Comparison of ENCODE assay signal across 1 cellular context in the genomic region with DNA sequence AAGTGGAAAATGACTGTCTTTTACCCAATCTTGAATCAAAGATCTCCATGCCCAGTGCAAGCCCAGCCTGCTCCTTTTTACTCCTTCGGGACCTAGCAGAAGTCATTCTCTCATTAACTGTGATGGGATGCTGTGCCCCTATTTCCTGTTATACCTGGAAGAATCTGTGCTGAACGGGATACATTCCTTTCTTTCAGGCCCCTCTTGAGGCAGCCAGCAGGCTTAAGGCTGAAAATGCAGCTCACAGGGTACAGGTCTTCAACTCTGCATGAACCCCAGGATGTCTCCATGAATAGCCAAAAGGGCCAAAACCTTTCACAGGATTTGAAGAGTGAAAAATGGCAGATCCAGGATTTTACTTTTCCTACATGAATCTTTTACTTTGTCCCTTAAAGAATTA.
A peak's percentile ranks its signal among the peaks of the same experiment; 100 is the strongest.
TF ChIP-seq lines count a peak whose summit lies in the region.

No MANE protein-coding gene starts in this region.

TF ChIP-seq in GM23338, 12 proteins besides CTCF, POLR2A, EP300 and RAD21 (continued from another document):
- TF ChIP-seq, protein P1, sequence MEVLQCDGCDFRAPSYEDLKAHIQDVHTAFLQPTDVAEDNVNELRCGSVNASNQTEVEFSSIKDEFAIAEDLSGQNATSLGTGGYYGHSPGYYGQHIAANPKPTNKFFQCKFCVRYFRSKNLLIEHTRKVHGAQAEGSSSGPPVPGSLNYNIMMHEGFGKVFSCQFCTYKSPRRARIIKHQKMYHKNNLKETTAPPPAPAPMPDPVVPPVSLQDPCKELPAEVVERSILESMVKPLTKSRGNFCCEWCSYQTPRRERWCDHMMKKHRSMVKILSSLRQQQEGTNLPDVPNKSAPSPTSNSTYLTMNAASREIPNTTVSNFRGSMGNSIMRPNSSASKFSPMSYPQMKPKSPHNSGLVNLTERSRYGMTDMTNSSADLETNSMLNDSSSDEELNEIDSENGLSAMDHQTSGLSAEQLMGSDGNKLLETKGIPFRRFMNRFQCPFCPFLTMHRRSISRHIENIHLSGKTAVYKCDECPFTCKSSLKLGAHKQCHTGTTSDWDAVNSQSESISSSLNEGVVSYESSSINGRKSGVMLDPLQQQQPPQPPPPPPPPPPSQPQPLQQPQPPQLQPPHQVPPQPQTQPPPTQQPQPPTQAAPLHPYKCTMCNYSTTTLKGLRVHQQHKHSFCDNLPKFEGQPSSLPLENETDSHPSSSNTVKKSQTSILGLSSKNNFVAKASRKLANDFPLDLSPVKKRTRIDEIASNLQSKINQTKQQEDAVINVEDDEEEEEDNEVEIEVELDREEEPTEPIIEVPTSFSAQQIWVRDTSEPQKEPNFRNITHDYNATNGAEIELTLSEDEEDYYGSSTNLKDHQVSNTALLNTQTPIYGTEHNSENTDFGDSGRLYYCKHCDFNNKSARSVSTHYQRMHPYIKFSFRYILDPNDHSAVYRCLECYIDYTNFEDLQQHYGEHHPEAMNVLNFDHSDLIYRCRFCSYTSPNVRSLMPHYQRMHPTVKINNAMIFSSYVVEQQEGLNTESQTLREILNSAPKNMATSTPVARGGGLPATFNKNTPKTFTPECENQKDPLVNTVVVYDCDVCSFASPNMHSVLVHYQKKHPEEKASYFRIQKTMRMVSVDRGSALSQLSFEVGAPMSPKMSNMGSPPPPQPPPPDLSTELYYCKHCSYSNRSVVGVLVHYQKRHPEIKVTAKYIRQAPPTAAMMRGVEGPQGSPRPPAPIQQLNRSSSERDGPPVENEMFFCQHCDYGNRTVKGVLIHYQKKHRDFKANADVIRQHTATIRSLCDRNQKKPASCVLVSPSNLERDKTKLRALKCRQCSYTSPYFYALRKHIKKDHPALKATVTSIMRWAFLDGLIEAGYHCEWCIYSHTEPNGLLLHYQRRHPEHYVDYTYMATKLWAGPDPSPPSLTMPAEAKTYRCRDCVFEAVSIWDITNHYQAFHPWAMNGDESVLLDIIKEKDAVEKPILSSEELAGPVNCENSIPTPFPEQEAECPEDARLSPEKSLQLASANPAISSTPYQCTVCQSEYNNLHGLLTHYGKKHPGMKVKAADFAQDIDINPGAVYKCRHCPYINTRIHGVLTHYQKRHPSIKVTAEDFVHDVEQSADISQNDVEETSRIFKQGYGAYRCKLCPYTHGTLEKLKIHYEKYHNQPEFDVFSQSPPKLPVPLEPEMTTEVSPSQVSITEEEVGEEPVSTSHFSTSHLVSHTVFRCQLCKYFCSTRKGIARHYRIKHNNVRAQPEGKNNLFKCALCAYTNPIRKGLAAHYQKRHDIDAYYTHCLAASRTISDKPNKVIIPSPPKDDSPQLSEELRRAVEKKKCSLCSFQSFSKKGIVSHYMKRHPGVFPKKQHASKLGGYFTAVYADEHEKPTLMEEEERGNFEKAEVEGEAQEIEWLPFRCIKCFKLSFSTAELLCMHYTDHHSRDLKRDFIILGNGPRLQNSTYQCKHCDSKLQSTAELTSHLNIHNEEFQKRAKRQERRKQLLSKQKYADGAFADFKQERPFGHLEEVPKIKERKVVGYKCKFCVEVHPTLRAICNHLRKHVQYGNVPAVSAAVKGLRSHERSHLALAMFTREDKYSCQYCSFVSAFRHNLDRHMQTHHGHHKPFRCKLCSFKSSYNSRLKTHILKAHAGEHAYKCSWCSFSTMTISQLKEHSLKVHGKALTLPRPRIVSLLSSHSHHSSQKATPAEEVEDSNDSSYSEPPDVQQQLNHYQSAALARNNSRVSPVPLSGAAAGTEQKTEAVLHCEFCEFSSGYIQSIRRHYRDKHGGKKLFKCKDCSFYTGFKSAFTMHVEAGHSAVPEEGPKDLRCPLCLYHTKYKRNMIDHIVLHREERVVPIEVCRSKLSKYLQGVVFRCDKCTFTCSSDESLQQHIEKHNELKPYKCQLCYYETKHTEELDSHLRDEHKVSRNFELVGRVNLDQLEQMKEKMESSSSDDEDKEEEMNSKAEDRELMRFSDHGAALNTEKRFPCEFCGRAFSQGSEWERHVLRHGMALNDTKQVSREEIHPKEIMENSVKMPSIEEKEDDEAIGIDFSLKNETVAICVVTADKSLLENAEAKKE (CRISPR knock-in tag; IDR thresholded peaks at IDR 0.05) = peak; percentile 37; the same call in 1 of the 2 replicates
